In genomic region chr4:35151816-35152572, GRCh38 we compare ENCODE assay signal across 9 cellular contexts.
DNase-seq lines count a peak whose midpoint lies in the region; ATAC-seq and TF ChIP-seq lines count a peak whose summit lies in the region.
"Had no signal": no experiment of that assay in that cellular context is flagged by ENCODE, and none has a peak within 500 bp of the region (broad histone marks: within the 10 kb centered on the region; RNA-seq: fewer than 3 reads in every experiment).

No MANE protein-coding gene starts in this region.

- H2AFZ ChIP-seq in KMS-11 (ENCODE audit: low read depth) = no peak overlapping the region
- no peak overlapping the region for H2AFZ ChIP-seq in SU-DHL-6 (ENCODE audit: low read depth, low read length, severe bottlenecking)

- TF ChIP-seq CTCF in GM12873 (IDR thresholded peaks at IDR 0.05; ENCODE audit: insufficient read depth, low read depth, low read length, missing control alignments) (peak; percentile 17), KMS-11 (conservative IDR thresholded peaks at IDR 0.05; ENCODE audit: low read depth, low read length) (0 out of 2 replicates have a peak, but pooled peaks have one; percentile 16), SU-DHL-6 (IDR thresholded peaks at IDR 0.05; ENCODE audit: insufficient read depth, low read length, poor library complexity, severe bottlenecking) (peak; percentile 17), right lobe of liver (IDR thresholded peaks at IDR 0.05) (peak; percentile 29 to 68 (median 54)), suprapubic skin (IDR thresholded peaks at IDR 0.05) (no peak)

- H4K20me1 ChIP-seq in KMS-11 (ENCODE audit: insufficient read depth) (no peaks in the 10 kb centered on the region), SU-DHL-6 (ENCODE audit: low read depth, low read length) (no peaks in the 10 kb centered on the region)

- no peaks in the 10 kb centered on the region for H3K36me3 ChIP-seq in KMS-11 (ENCODE audit: insufficient read depth)
- no peaks in the 10 kb centered on the region for H3K36me3 ChIP-seq in SU-DHL-6 (ENCODE audit: low read length)
- H3K36me3 ChIP-seq in right lobe of liver = no peaks in the 10 kb centered on the region
- no peaks in the 10 kb centered on the region for H3K36me3 ChIP-seq in suprapubic skin

- intact Hi-C loops in right lobe of liver (cut with DNase I) = no loop called here

- no peaks in the 10 kb centered on the region for H3F3A ChIP-seq in SU-DHL-6 (ENCODE audit: insufficient read depth)

- ATAC-seq in right lobe of liver = peak; percentile 54 to 84 (median 80)
- no peak for ATAC-seq in esophagus mucosa
- no peak for ATAC-seq in GM18907 (IDR thresholded peaks at IDR 0.05; ENCODE audit: unreplicated experiment)

- H3K4me2 ChIP-seq in KMS-11 = no peak overlapping the region
- no peak overlapping the region for H3K4me2 ChIP-seq in SU-DHL-6 (ENCODE audit: low read depth, low read length, poor library complexity, severe bottlenecking)

- no peak for TF ChIP-seq EP300 in suprapubic skin (IDR thresholded peaks at IDR 0.05)

- H3K4me1 ChIP-seq in KMS-11 (ENCODE audit: low read depth, poor library complexity, severe bottlenecking) (no peaks in the 10 kb centered on the region), right lobe of liver (no peaks in the 10 kb centered on the region), suprapubic skin (no peaks in the 10 kb centered on the region)

- TF ChIP-seq POLR2A in right lobe of liver (IDR thresholded peaks at IDR 0.05) = no peak
- no peak for TF ChIP-seq POLR2A in suprapubic skin (IDR thresholded peaks at IDR 0.05)

- H3K27me3 ChIP-seq in KMS-11 (ENCODE audit: insufficient read depth, low read depth) (no peaks in the 10 kb centered on the region), SU-DHL-6 (ENCODE audit: low read length) (no peaks in the 10 kb centered on the region), right lobe of liver (no peaks in the 10 kb centered on the region), suprapubic skin (no peaks in the 10 kb centered on the region)

- H3K4me3 ChIP-seq in KMS-11 (IDR thresholded peaks at IDR 0.05; ENCODE audit: insufficient read depth, low read depth, low read length) = no peak overlapping the region
- H3K4me3 ChIP-seq in SU-DHL-6 (ENCODE audit: insufficient read depth, low read length, poor library complexity, severe bottlenecking) = no peak overlapping the region
- no peak overlapping the region for H3K4me3 ChIP-seq in right lobe of liver
- H3K4me3 ChIP-seq in suprapubic skin = no peak overlapping the region

- no peak overlapping the region for H3K27ac ChIP-seq in KMS-11
- no peak overlapping the region for H3K27ac ChIP-seq in SU-DHL-6 (ENCODE audit: low read depth, low read length)
- no peak overlapping the region for H3K27ac ChIP-seq in right lobe of liver
- no peak overlapping the region for H3K27ac ChIP-seq in suprapubic skin

- no peaks in the 10 kb centered on the region for H3K79me2 ChIP-seq in KMS-11 (ENCODE audit: insufficient read depth, low read depth)
- H3K79me2 ChIP-seq in SU-DHL-6 (ENCODE audit: insufficient read depth, low read length) = no peaks in the 10 kb centered on the region

- WGBS in right lobe of liver (ENCODE audit: insufficient coverage, low coverage, low lambda C conversion rate, missing lambda C conversion rate) = 55% methylated on average over 9 of the region's 10 CpGs
- WGBS in suprapubic skin = 89% methylated on average over 10 of the region's 10 CpGs

- no peak for DNase-seq in right lobe of liver
- no peak for DNase-seq in midbrain (lab: John Stamatoyannopoulos, UW)
- DNase-seq in suprapubic skin (ENCODE audit: low spot score in 2 of 2) = no peak
- DNase-seq: hippocampal formation had no signal

- H3K9ac ChIP-seq in KMS-11 (no peak overlapping the region), SU-DHL-6 (ENCODE audit: low read length) (no peak overlapping the region)

- 0 out of 2 replicates have a peak, but pooled peaks cover 4% of the 10 kb centered on the region for H3K9me3 ChIP-seq in SU-DHL-6 (ENCODE audit: insufficient read depth, low read length)
- H3K9me3 ChIP-seq in right lobe of liver = no peaks in the 10 kb centered on the region
- no peaks in the 10 kb centered on the region for H3K9me3 ChIP-seq in suprapubic skin

- no peaks in the 10 kb centered on the region for H3K9me2 ChIP-seq in SU-DHL-6 (replicated peaks; ENCODE audit: insufficient read depth, low read length)

Comparison
In these comparisons a context has a peak if more than half of its experiments do, and no peak if none do; other contexts are left out.
1. CTCF ChIP-seq: peak in GM12873 (single experiment), KMS-11 (single experiment), SU-DHL-6 (single experiment) and right lobe of liver (4 of 4); none in suprapubic skin (0 of 2).
2. ATAC-seq: peak in right lobe of liver (4 of 4); none in esophagus mucosa (single experiment) and GM18907 (single experiment).